8 cellular contexts compared by ENCODE assay signal in the genomic region with DNA sequence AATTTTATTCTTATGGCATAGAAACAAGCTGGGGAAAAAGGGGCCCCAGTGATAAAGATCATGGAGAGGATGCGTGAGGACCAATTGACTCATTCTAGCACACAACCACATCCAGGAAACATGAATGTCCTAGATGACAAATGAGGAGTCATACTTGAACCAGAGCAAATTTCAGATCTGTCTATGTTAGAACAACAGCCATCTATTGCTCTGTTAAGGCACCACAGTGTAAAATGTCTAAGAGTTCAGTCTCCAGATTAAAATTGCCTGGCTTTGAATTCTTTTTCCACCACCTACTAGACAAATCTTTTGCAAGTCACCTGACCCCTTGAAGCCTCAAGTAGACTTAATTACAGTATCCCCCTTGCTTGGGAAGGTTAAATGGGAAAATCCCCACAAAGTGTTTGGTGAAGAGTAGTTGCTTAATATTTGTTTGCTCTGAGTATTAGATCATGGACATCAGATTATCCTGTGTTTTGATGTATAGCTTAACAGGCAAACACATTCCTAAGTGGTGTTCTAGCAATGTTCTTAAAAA.
DNase-seq lines count a peak whose midpoint lies in the region; ATAC-seq, FAIRE-seq and TF ChIP-seq lines count a peak whose summit lies in the region.

No MANE protein-coding gene starts in this region.

- POLR2A ChIA-PET in CD4-positive, alpha-beta T cell (lab: Charles Lee), result interaction anchor here (0.7 to 1.6 kb wide), 3 partner anchors 9 to 263 kb away, joined by 3 to 5 read pairs (median 5); no protein-coding TSS in a partner anchor
- POLR2A ChIA-PET in GM12878 (lab: Charles Lee), result no interaction called here

- no peak overlapping the region for H2AFZ ChIP-seq in GM12878 (ENCODE audit: control insufficient read depth, low read depth, low read length)

- H3K4me3 ChIP-seq in GM12878 (no peak overlapping the region), body of pancreas (no peak overlapping the region)

- no peaks in the 10 kb centered on the region for H3K79me2 ChIP-seq in GM12878 (ENCODE audit: control insufficient read depth, insufficient read depth, low read length)

- H3K4me1 ChIP-seq in GM12878 (ENCODE audit: control insufficient read depth, insufficient read depth, low read length) (no peaks in the 10 kb centered on the region), body of pancreas (no peaks in the 10 kb centered on the region)

- CTCF ChIA-PET in CD4-positive, alpha-beta T cell (lab: Charles Lee), result no interaction called here
- CTCF ChIA-PET in GM12878 (lab: Yijun Ruan, JAX), result no interaction called here

- SMC1A ChIA-PET in GM12878 (lab: Charles Lee; ENCODE audit: uncharacterized antibody, unreplicated experiment), result no interaction called here

- 8% methylated on average over 1 of the region's 1 CpG for WGBS in GM12878 (ENCODE audit: insufficient coverage, insufficient replicate concordance, low lambda C conversion rate, missing lambda C conversion rate)
- 83 to 90% methylated on average over 1 of the region's 1 CpG for WGBS in body of pancreas, 2 donors

- TF ChIP-seq POLR2A in GM12878 (IDR thresholded peaks at IDR 0.05; ENCODE audit: low read depth, low read length), result no peak
- TF ChIP-seq POLR2A in body of pancreas (IDR thresholded peaks at IDR 0.05), result no peak

- no peaks in the 10 kb centered on the region for H3K36me3 ChIP-seq in GM12878 (ENCODE audit: control insufficient read depth in 2 of 2, insufficient read depth in 2 of 2, low read length in 1 of 2)
- H3K36me3 ChIP-seq in body of pancreas (replicated peaks in 1 of 2; ENCODE audit: insufficient read depth in 1 of 2, low read depth in 2 of 2), result no peaks in the 10 kb centered on the region

- H3K9ac ChIP-seq in GM12878 (ENCODE audit: control insufficient read depth, insufficient read depth, low read length), result no peak overlapping the region

- ATAC-seq in CD4-positive, alpha-beta T cell (ENCODE audit: poor library complexity), result peak; percentile 94
- ATAC-seq in GM21526 (IDR thresholded peaks at IDR 0.05; ENCODE audit: low FRiP score, unreplicated experiment) (peak; percentile 83), GM12878 (no peak; the same call in 2 of the 3 replicates), body of pancreas (no peak)

- intact Hi-C loops in CD4-positive, alpha-beta T cell (cut with DNase I, micrococcal nuclease), result loop anchor here in 1 of 2 experiments (10.0 kb wide), 1 partner anchor 87 kb away; no protein-coding TSS in a partner anchor
- intact Hi-C loops in GM12878 (cut with micrococcal nuclease; ENCODE audit: unreplicated experiment) (no loop called here), body of pancreas (cut with DNase I) (no loop called here)

- no peaks in the 10 kb centered on the region for H4K20me1 ChIP-seq in GM12878 (ENCODE audit: control insufficient read depth, insufficient read depth)

- peak overlapping the region; percentile 46 for H3K27ac Mint-ChIP-seq in CD4-positive, alpha-beta T cell

- no peaks in the 10 kb centered on the region for H3K27me3 ChIP-seq in CD4-positive, alpha-beta T cell (ENCODE audit: control insufficient read depth, insufficient read depth, low read length)
- H3K27me3 ChIP-seq in GM12878 (replicated peaks in 1 of 2; ENCODE audit: control insufficient read depth in 2 of 2, insufficient read depth in 2 of 2, low read length in 1 of 2) (no peaks in the 10 kb centered on the region; a peak in 1 of 4 replicates), body of pancreas (no peaks in the 10 kb centered on the region)

- no peaks in the 10 kb centered on the region for H3K9me3 Mint-ChIP-seq in CD4-positive, alpha-beta T cell

- TF ChIP-seq RAD21 in GM12878 (IDR thresholded peaks at IDR 0.05; ENCODE audit: insufficient read depth, low read depth, low read length), result no peak

- peaks cover 74% of the 10 kb centered on the region for H3K4me1 Mint-ChIP-seq in CD4-positive, alpha-beta T cell (ENCODE audit: low read depth)

- no peak overlapping the region for H3K27ac ChIP-seq in CD4-positive, alpha-beta T cell (ENCODE audit: low read depth, low read length)
- H3K27ac ChIP-seq in GM12878 (ENCODE audit: control insufficient read depth, insufficient read depth), result no peak overlapping the region
- H3K27ac ChIP-seq in body of pancreas, result no peak overlapping the region

- no peak for TF ChIP-seq CTCF in CD4-positive, alpha-beta T cell (IDR thresholded peaks at IDR 0.05)
- no peak for TF ChIP-seq CTCF in GM12878 (IDR thresholded peaks at IDR 0.05 in 2 of 3, conservative IDR thresholded peaks at IDR 0.05 in 1 of 3; ENCODE audit: control insufficient read depth in 2 of 3, extremely low read depth in 1 of 3, insufficient read depth in 1 of 3, low read depth in 3 of 3, low read length in 3 of 3)
- TF ChIP-seq CTCF in body of pancreas (IDR thresholded peaks at IDR 0.05), result no peak

- RAD21 ChIA-PET in GM12878 (lab: Charles Lee; ENCODE audit: unreplicated experiment), result no interaction called here

- BruUV-seq in GM12878 (replicated peaks; lab: Mats Ljungman, UMichigan), result no TSS peak

- no peaks in the 10 kb centered on the region for H3K9me3 ChIP-seq in CD4-positive, alpha-beta T cell (ENCODE audit: control insufficient read depth, low read length)
- H3K9me3 ChIP-seq in GM12878 (replicated peaks; ENCODE audit: control insufficient read depth, insufficient read depth, low read length), result no peaks in the 10 kb centered on the region
- no peaks in the 10 kb centered on the region for H3K9me3 ChIP-seq in body of pancreas

- DNase-seq in CD4-positive, alpha-beta T cell, result no peak
- DNase-seq in LHCN-M2 (ENCODE audit: low read depth) (peak; percentile 98), GM12878 (ENCODE audit: low read depth, low spot score) (no peak), body of pancreas (no peak), KG1 (lab: John Stamatoyannopoulos, UW) (no peak), mesenteric fat pad (ENCODE audit: low spot score) (no peak)
- peak; percentile 64 for DNase-seq in stimulated activated CD4-positive, alpha-beta T cell treated with anti-CD3 and anti-CD28 coated beads, Interleukin-4, amount 100 ng/mL, for 24 hours

- no peaks in the 10 kb centered on the region for H3K36me3 Mint-ChIP-seq in CD4-positive, alpha-beta T cell (ENCODE audit: low read depth)

- H3K4me2 ChIP-seq in GM12878 (ENCODE audit: control insufficient read depth, insufficient read depth), result no peak overlapping the region

- peak overlapping the region; percentile 23 for H3K4me3 Mint-ChIP-seq in CD4-positive, alpha-beta T cell

- H3K27me3 Mint-ChIP-seq in CD4-positive, alpha-beta T cell, result no peaks in the 10 kb centered on the region

- TF ChIP-seq EP300 in GM12878 (IDR thresholded peaks at IDR 0.05; ENCODE audit: borderline replicate concordance in 1 of 2, control insufficient read depth in 1 of 2, low read depth in 2 of 2, low read length in 2 of 2), result no peak

- FAIRE-seq in GM12878 (lab: Jason Lieb, UNC), result no peak

- in situ Hi-C loops in GM12878 (cut with MboI), result no loop called here

TF ChIP-seq in GM12878, 131 proteins besides CTCF, POLR2A, EP300 and RAD21:
- TF ChIP-seq RUNX3 (IDR thresholded peaks at IDR 0.05; ENCODE audit: low read length), result peak; percentile 68
- no peak for TF ChIP-seq TCF3 (IDR thresholded peaks at IDR 0.05; ENCODE audit: borderline replicate concordance, insufficient read depth, low read depth, low read length)
- TF ChIP-seq IRF4 (IDR thresholded peaks at IDR 0.05; ENCODE audit: low read depth, low read length), result peak; percentile 48; the same call in 1 of the 2 replicates
- peak; percentile 57 for TF ChIP-seq JUNB (IDR thresholded peaks at IDR 0.05)

Comparison
In these comparisons a context has a peak if more than half of its experiments do, and no peak if none do; other contexts are left out.
1. ATAC-seq: peak in CD4-positive, alpha-beta T cell (single experiment) and GM21526 (single experiment); none in GM12878 (single experiment) and body of pancreas (single experiment).
2. DNase-seq: peak in LHCN-M2 (single experiment) and stimulated activated CD4-positive, alpha-beta T cell treated with anti-CD3 and anti-CD28 coated beads, Interleukin-4, amount 100 ng/mL, for 24 hours (single experiment); none in CD4-positive, alpha-beta T cell (0 of 10), GM12878 (single experiment), body of pancreas (0 of 4), KG1 (single experiment) and mesenteric fat pad (single experiment).